In genomic region chr17:58369214-58370031, GRCh38 we compare ENCODE assay signal across 22 cellular contexts. TPM values are rescaled to one million over a fixed set of nuclear protein-coding genes. Genes with fewer than 3 reads are reported as not detected.
DNase-seq lines count a peak whose midpoint lies in the region; ATAC-seq and TF ChIP-seq lines count a peak whose summit lies in the region.
"Had no signal": no experiment of that assay in that cellular context is flagged by ENCODE, and none has a peak within 500 bp of the region (broad histone marks: within the 10 kb centered on the region; RNA-seq: fewer than 3 reads in every experiment).

No MANE protein-coding gene starts in this region.

- no peak for TF ChIP-seq POLR2A in esophagus squamous epithelium (IDR thresholded peaks at IDR 0.05)

- H3K27me3 Mint-ChIP-seq in neural progenitor cell (ENCODE audit: insufficient read depth, low read depth): no peaks in the 10 kb centered on the region
- H3K27me3 Mint-ChIP-seq: activated naive CD8-positive, alpha-beta T cell had no signal

- H3K4me1 ChIP-seq in OCI-LY7 (ENCODE audit: insufficient read depth, low read length, poor library complexity, severe bottlenecking) (peaks cover 45% of the 10 kb centered on the region), esophagus squamous epithelium (peaks cover 13 to 70% (median 17%) of the 10 kb centered on the region in 3 donors), neural progenitor cell (peaks cover 6% of the 10 kb centered on the region)
- H3K4me1 ChIP-seq: pancreas had no signal

- H3K4me2 ChIP-seq in OCI-LY7 (ENCODE audit: low read length) (no peak overlapping the region), neural progenitor cell (no peak overlapping the region)

- H2AFZ ChIP-seq in OCI-LY7 (ENCODE audit: low read length) (peak overlapping the region; percentile 39; the same call in 1 of the 2 replicates), neural progenitor cell (replicated peaks) (no peak overlapping the region)

- H3K27ac ChIP-seq in OCI-LY7 (ENCODE audit: low read depth, low read length, poor library complexity, severe bottlenecking) (no peak overlapping the region), esophagus squamous epithelium (peak overlapping the region; percentile 67 to 79 (median 71)), neural progenitor cell (no peak overlapping the region)
- H3K27ac ChIP-seq: brain microvascular endothelial cell, pancreas, testis had no signal

- H3K9me3 Mint-ChIP-seq in neural progenitor cell: no peaks in the 10 kb centered on the region

- H3K36me3 ChIP-seq in OCI-LY7 (ENCODE audit: insufficient read depth, low read length): no peaks in the 10 kb centered on the region
- H3K36me3 ChIP-seq in esophagus squamous epithelium: peaks cover 0 to 18% (median 0%) of the 10 kb centered on the region in 3 donors
- H3K36me3 ChIP-seq in neural progenitor cell: no peaks in the 10 kb centered on the region
- H3K36me3 ChIP-seq: brain microvascular endothelial cell, pancreas had no signal

- H3K9ac ChIP-seq in neural progenitor cell: no peak overlapping the region

- no TSS peak for BruUV-seq in OCI-LY7 (replicated peaks; lab: Mats Ljungman, UMichigan)

- H3K27me3 ChIP-seq in esophagus squamous epithelium: no peaks in the 10 kb centered on the region
- H3K27me3 ChIP-seq in neural progenitor cell: no peaks in the 10 kb centered on the region
- H3K27me3 ChIP-seq: brain microvascular endothelial cell, pancreas, testis had no signal

- no peaks in the 10 kb centered on the region for H3K9me2 ChIP-seq in OCI-LY7 (ENCODE audit: insufficient read depth, low read length)

- H4K20me1 ChIP-seq in OCI-LY7 (ENCODE audit: insufficient read depth, low read length) (no peaks in the 10 kb centered on the region), neural progenitor cell (ENCODE audit: low read depth) (no peaks in the 10 kb centered on the region)

- DNase-seq in GM10266 (ENCODE audit: extremely low spot score): peak; percentile 17
- DNase-seq in OCI-LY7 (ENCODE audit: low spot score): no peak
- DNase-seq in esophagus squamous epithelium (lab: John Stamatoyannopoulos, UW): no peak
- no peak for DNase-seq in neural progenitor cell (ENCODE audit: low spot score)
- DNase-seq in midbrain (lab: John Stamatoyannopoulos, UW): no peak
- no peak for DNase-seq in HUDEP-2 (lab: John Stamatoyannopoulos, UW; ENCODE audit: unreplicated experiment in 76 of 76)
- no peak for DNase-seq in NCI-H2107 treated with DMSO at 0.1 percent for 48 hours (lab: John Stamatoyannopoulos, UW; ENCODE audit: unreplicated experiment)
- DNase-seq: activated CD4-positive, alpha-beta T cell treated with anti-CD3 and anti-CD28 coated beads, Interleukin-2, amount 50 U/mL, for 1 hour; activated T-cell treated with anti-CD3 and anti-CD28 coated beads for 4 hours; brain microvascular endothelial cell; H7; kidney; NCI-H1417 treated with DMSO at 0.1 percent for 48 hours; NCI-H2171; NCI-H748 treated with DMSO at 0.1 percent for 48 hours; pancreas; stimulated activated CD4-positive, alpha-beta T cell treated with anti-CD3 and anti-CD28 coated beads, Interleukin-4, amount 100 ng/mL, for 1 hour; testis had no signal

- ATAC-seq in HG02763 (IDR thresholded peaks at IDR 0.05; ENCODE audit: unreplicated experiment): no peak
- ATAC-seq: Panc1, SK-N-SH treated with all-trans-retinoic acid at 6 μM for 48 hours had no signal

- no peaks in the 10 kb centered on the region for H3F3A ChIP-seq in neural progenitor cell (ENCODE audit: low read depth)

- TF ChIP-seq CTCF in GM10266 (IDR thresholded peaks at IDR 0.05; ENCODE audit: control insufficient read depth, insufficient read depth, low read depth, missing control alignments) (no peak), OCI-LY7 (conservative IDR thresholded peaks at IDR 0.05; ENCODE audit: low read length) (no peak), esophagus squamous epithelium (IDR thresholded peaks at IDR 0.05) (no peak), neural progenitor cell (IDR thresholded peaks at IDR 0.05) (no peak)

- H3K9me3 ChIP-seq in OCI-LY7 (ENCODE audit: low read length) (no peaks in the 10 kb centered on the region), esophagus squamous epithelium (no peaks in the 10 kb centered on the region), neural progenitor cell (ENCODE audit: low read depth) (no peaks in the 10 kb centered on the region)
- H3K9me3 ChIP-seq: pancreas, testis had no signal

- CTCF ChIA-PET in OCI-LY7 (lab: Charles Lee; ENCODE audit: unreplicated experiment): interaction anchor here (1.8 kb wide), 1 partner anchor 19 kb away, joined by 6 read pairs; no protein-coding TSS in a partner anchor

- H3K4me3 ChIP-seq in OCI-LY7 (ENCODE audit: low read depth, low read length, poor library complexity, severe bottlenecking): no peak overlapping the region
- no peak overlapping the region for H3K4me3 ChIP-seq in esophagus squamous epithelium
- no peak overlapping the region for H3K4me3 ChIP-seq in neural progenitor cell
- H3K4me3 ChIP-seq: pancreas, testis had no signal

- peaks cover 2% of the 10 kb centered on the region for H3K36me3 Mint-ChIP-seq in neural progenitor cell

- H3K4me3 Mint-ChIP-seq in neural progenitor cell: no peak overlapping the region
- H3K4me3 Mint-ChIP-seq: activated naive CD8-positive, alpha-beta T cell had no signal

- H3K79me2 ChIP-seq in OCI-LY7 (ENCODE audit: insufficient read depth, low read depth, low read length): no peaks in the 10 kb centered on the region
- H3K79me2 ChIP-seq in neural progenitor cell (ENCODE audit: low read depth): no peaks in the 10 kb centered on the region

- peaks cover 23% of the 10 kb centered on the region for H3K4me1 Mint-ChIP-seq in neural progenitor cell

- POLR2A ChIA-PET in OCI-LY7 (lab: Charles Lee): interaction anchor here (0.6 to 4.4 kb wide), 10 partner anchors 9 to 173 kb away, joined by 3 to 20 read pairs (median 4); partner anchors contain the start of gene RNF43

- H3K27ac Mint-ChIP-seq in neural progenitor cell: peak overlapping the region; percentile 68
- H3K27ac Mint-ChIP-seq: activated naive CD8-positive, alpha-beta T cell had no signal

- 31 to 53% methylated on average over 5 of the region's 5 CpGs for WGBS in esophagus squamous epithelium, 2 donors

- intact Hi-C loops in OCI-LY7 (cut with micrococcal nuclease; ENCODE audit: unreplicated experiment): loop anchor here (5.0 kb wide), 1 partner anchor 48 kb away; the partner anchor contains the start of gene RNF43
- intact Hi-C loops in esophagus squamous epithelium (cut with DNase I): no loop called here

RNA-seq across cellular contexts. Expression of gene SUPT4H1, which starts 17.4 kb away (rescaled TPM):
- total RNA-seq in OCI-LY7 (2014; rRNA removed; shearing (Covaris generic)): 41.1 and 56.5 TPM in 2 replicates
- 65.5 and 78.4 TPM in 2 replicates for total RNA-seq in OCI-LY7 (2022)
- total RNA-seq in esophagus squamous epithelium: 10 to 100 TPM; 29.9 to 54.9 (median 37.0) TPM
- 60.2 and 103 TPM in 2 replicates for total RNA-seq in neural progenitor cell (ENCODE audit: low replicate concordance)

RNA-seq across cellular contexts. Expression of gene TSPOAP1, which starts 40.8 kb away (rescaled TPM):
- 24.0 TPM in 2 replicates for total RNA-seq in OCI-LY7 (2014; rRNA removed; shearing (Covaris generic))
- total RNA-seq in OCI-LY7 (2022) (50.6 and 54.4 TPM in 2 replicates), esophagus squamous epithelium (10 to 100 TPM in 1 of 4 donors, 1 to 10 TPM in 3; 2.9 to 16.0 (median 3.3) TPM), neural progenitor cell (ENCODE audit: low replicate concordance) (13.8 and 48.7 TPM in 2 replicates)

RNA-seq across cellular contexts. Expression of gene RNF43, which starts 47.9 kb away (rescaled TPM):
- total RNA-seq in OCI-LY7 (2014; rRNA removed; shearing (Covaris generic)): 0.19 and 0.39 TPM in 2 replicates
- total RNA-seq in OCI-LY7 (2022) (0.50 and 0.80 TPM in 2 replicates), esophagus squamous epithelium (10 to 100 TPM in 1 of 4 donors, 1 to 10 TPM in 3; 6.4 to 13.8 (median 8.1) TPM), neural progenitor cell (ENCODE audit: low replicate concordance) (0.50 TPM in 1 of 2 replicates, not detected in the other)

Comparison
In these comparisons a context has a peak if more than half of its experiments do, and no peak if none do; other contexts are left out.
1. H3K27ac ChIP-seq: peak in esophagus squamous epithelium (4 of 4); none in OCI-LY7 (single experiment) and neural progenitor cell (single experiment).